12 cellular contexts compared by ENCODE assay signal in the genomic region with DNA sequence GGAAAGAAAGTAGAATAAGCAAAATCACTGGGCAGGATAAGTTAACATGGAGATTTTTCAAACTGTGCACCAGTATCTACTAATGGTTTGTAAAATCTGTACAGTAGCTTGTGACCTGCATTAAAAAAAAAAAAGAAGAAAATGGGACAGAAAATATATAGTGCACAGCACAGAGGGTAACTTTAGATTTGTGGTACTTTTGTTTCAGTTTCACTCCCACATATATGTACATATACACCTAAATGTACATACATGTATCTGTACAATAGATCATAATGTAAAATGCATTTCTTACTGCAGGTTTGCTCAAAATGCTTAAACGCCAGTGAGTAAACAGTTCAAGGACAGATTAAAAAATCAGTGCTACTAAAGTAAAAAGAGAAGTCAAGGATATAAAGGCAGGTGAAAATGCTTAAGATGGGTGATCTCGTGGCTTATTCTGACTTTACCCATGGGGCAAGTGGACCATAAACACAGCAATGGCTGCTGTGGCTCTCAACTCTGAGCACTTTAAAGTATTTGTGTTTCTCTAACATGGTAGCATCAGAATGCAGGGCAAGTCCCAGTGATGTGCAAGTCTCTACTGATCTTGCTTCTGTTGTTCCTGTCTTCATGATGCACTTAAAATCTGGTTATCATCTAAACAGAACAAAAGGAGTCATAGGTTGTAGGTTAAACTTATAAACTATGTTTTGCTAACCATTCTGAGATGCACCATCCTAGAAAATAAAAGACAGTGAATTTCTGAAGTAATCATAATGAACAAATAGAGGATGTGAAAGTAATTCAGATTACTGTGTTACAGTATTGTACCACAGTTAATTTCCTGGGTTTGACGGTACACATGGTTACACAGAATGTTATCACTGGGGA.
DNase-seq lines count a peak whose midpoint lies in the region; ATAC-seq and TF ChIP-seq lines count a peak whose summit lies in the region.
"Had no signal": no experiment of that assay in that cellular context is flagged by ENCODE, and none has a peak within 500 bp of the region (broad histone marks: within the 10 kb centered on the region; RNA-seq: fewer than 3 reads in every experiment).

No MANE protein-coding gene starts in this region.

- no TSS peak for BruUV-seq in PC-9 (replicated peaks; lab: Mats Ljungman, UMichigan)

- no peaks in the 10 kb centered on the region for H3K9me3 ChIP-seq in PC-9 (ENCODE audit: insufficient read depth, low read depth)
- H3K9me3 ChIP-seq: right atrium auricular region had no signal

- no peaks in the 10 kb centered on the region for H4K20me1 ChIP-seq in PC-9 (ENCODE audit: insufficient read depth)

- H3K9me2 ChIP-seq in PC-9 (ENCODE audit: insufficient read depth): no peaks in the 10 kb centered on the region

- intact Hi-C loops in PC-9 (cut with micrococcal nuclease; ENCODE audit: unreplicated experiment): no loop called here

- DNase-seq in effector memory CD8-positive, alpha-beta T cell: no peak
- DNase-seq in amygdala (lab: John Stamatoyannopoulos, UW) (no peak), PC-9 (no peak), kidney tubule cell (ENCODE audit: low spot score) (no peak), HFFc6 (no peak)
- DNase-seq: activated CD8-positive, alpha-beta T cell treated with anti-CD3 and anti-CD28 coated beads for 36 hours; DMS153; NCI-H1694 had no signal

- H3K27me3 ChIP-seq in PC-9 (ENCODE audit: insufficient read depth, low read depth): no peaks in the 10 kb centered on the region
- H3K27me3 ChIP-seq: right atrium auricular region had no signal

- ATAC-seq in GM18867 (IDR thresholded peaks at IDR 0.05; ENCODE audit: unreplicated experiment): peak; percentile 97
- peak; percentile 91 for ATAC-seq in GM21717 (IDR thresholded peaks at IDR 0.05; ENCODE audit: unreplicated experiment)
- ATAC-seq in HG03196 (IDR thresholded peaks at IDR 0.05; ENCODE audit: unreplicated experiment): peak; percentile 96
- peak; percentile 35 for ATAC-seq in effector memory CD8-positive, alpha-beta T cell (replicated peaks)
- ATAC-seq: activated CD8-positive, alpha-beta T cell treated with anti-CD3 and anti-CD28 coated beads for 36 hours had no signal

- no peaks in the 10 kb centered on the region for H3K27me3 Mint-ChIP-seq in effector memory CD8-positive, alpha-beta T cell
- no peaks in the 10 kb centered on the region for H3K27me3 Mint-ChIP-seq in HFFc6 (ENCODE audit: insufficient read depth)
- H3K27me3 Mint-ChIP-seq: activated CD8-positive, alpha-beta T cell treated with anti-CD3 and anti-CD28 coated beads for 36 hours had no signal

- no peaks in the 10 kb centered on the region for H3K4me1 ChIP-seq in PC-9 (replicated peaks; ENCODE audit: insufficient read depth)
- H3K4me1 ChIP-seq: right atrium auricular region had no signal

- no peak overlapping the region for H3K4me2 ChIP-seq in PC-9

- POLR2A ChIA-PET in PC-9 (lab: Charles Lee; ENCODE audit: unreplicated experiment): interaction anchor here (0.6 kb wide), 1 partner anchor 17 kb away, joined by 3 read pairs; no protein-coding TSS in a partner anchor

- H3K4me3 ChIP-seq in PC-9: no peak overlapping the region
- H3K4me3 ChIP-seq: right atrium auricular region had no signal

- H2AFZ ChIP-seq in PC-9: no peak overlapping the region

- peaks cover 6 to 10% of the 10 kb centered on the region in 2 donors for H3K4me1 Mint-ChIP-seq in effector memory CD8-positive, alpha-beta T cell (ENCODE audit: low read depth in 2 of 2)
- H3K4me1 Mint-ChIP-seq in HFFc6 (ENCODE audit: low read depth): peaks cover 29% of the 10 kb centered on the region

- TF ChIP-seq CTCF in PC-9 (conservative IDR thresholded peaks at IDR 0.05): no peak
- no peak for TF ChIP-seq CTCF in HFFc6 (IDR thresholded peaks at IDR 0.05)

- H3K79me2 ChIP-seq in PC-9 (ENCODE audit: low read depth): no peaks in the 10 kb centered on the region

- H3F3A ChIP-seq in PC-9 (ENCODE audit: insufficient read depth, low read depth): no peaks in the 10 kb centered on the region

- no peak overlapping the region for H3K27ac Mint-ChIP-seq in effector memory CD8-positive, alpha-beta T cell
- H3K27ac Mint-ChIP-seq in HFFc6: no peak overlapping the region
- H3K27ac Mint-ChIP-seq: activated CD8-positive, alpha-beta T cell treated with anti-CD3 and anti-CD28 coated beads for 36 hours had no signal

- H3K9me3 Mint-ChIP-seq in effector memory CD8-positive, alpha-beta T cell: no peaks in the 10 kb centered on the region
- H3K9me3 Mint-ChIP-seq in HFFc6: peaks cover 8% of the 10 kb centered on the region; the same call in 1 of the 2 replicates
- H3K9me3 Mint-ChIP-seq: activated CD8-positive, alpha-beta T cell treated with anti-CD3 and anti-CD28 coated beads for 36 hours had no signal

- no peaks in the 10 kb centered on the region for H3K36me3 Mint-ChIP-seq in effector memory CD8-positive, alpha-beta T cell (ENCODE audit: insufficient read depth)
- peaks cover 16% of the 10 kb centered on the region for H3K36me3 Mint-ChIP-seq in HFFc6 (ENCODE audit: low read depth)

- CTCF ChIA-PET in PC-9 (lab: Charles Lee): no interaction called here

- no peak overlapping the region for H3K4me3 Mint-ChIP-seq in effector memory CD8-positive, alpha-beta T cell
- no peak overlapping the region for H3K4me3 Mint-ChIP-seq in HFFc6
- H3K4me3 Mint-ChIP-seq: activated CD8-positive, alpha-beta T cell treated with anti-CD3 and anti-CD28 coated beads for 36 hours had no signal

- H3K36me3 ChIP-seq in PC-9 (ENCODE audit: low read depth): no peaks in the 10 kb centered on the region
- H3K36me3 ChIP-seq: right atrium auricular region had no signal

- H3K27ac ChIP-seq in PC-9: no peak overlapping the region
- H3K27ac ChIP-seq: right atrium auricular region had no signal

Comparison
In these comparisons a context has a peak if more than half of its experiments do, and no peak if none do; other contexts are left out.
1. ATAC-seq: peak in every context shown above with its lines; median percentile 97 in GM18867; 96 in HG03196; 91 in GM21717; 35 in effector memory CD8-positive, alpha-beta T cell.